ENCODE assay signal across 16 cellular contexts in the genomic region with DNA sequence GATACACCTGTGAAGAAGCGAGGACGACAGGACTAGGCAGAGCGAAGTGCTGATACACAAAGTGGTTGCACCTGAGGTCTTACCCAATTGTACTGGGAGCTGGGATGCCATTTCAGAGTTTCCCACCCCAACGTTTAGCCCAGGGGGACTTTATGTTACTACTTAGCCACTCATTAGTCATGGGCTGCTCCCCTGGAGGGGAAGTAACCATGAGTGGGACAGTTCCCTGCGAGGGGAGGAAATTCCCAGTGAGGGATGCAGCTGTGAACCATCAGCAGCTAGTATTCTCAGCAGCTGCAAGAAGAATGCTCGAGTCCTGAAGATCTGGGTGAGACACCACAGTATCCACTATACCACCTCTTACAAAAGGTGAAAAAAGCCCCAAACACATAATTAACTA.
DNase-seq lines count a peak whose midpoint lies in the region; ATAC-seq and TF ChIP-seq lines count a peak whose summit lies in the region.
"Had no signal": no experiment of that assay in that cellular context is flagged by ENCODE, and none has a peak within 500 bp of the region (broad histone marks: within the 10 kb centered on the region; RNA-seq: fewer than 3 reads in every experiment).

No MANE protein-coding gene starts in this region.

- H3K36me3 Mint-ChIP-seq in H9 (ENCODE audit: insufficient read depth in 1 of 3, low read depth in 3 of 3): peaks cover 0 to 8% (median 2%) of the 10 kb centered on the region in 3 experiments; a peak in 3 of 7 replicates
- H3K36me3 Mint-ChIP-seq in natural killer cell: no peaks in the 10 kb centered on the region
- H3K36me3 Mint-ChIP-seq: CD14-positive monocyte; CD8-positive, alpha-beta T cell had no signal

- no peaks in the 10 kb centered on the region for H3K23me2 ChIP-seq in H9 (ENCODE audit: insufficient read length, low read depth, low read length, poor library complexity, severe bottlenecking)

- H3K27ac ChIP-seq in H9 (ENCODE audit: insufficient read length, low read depth, low read length) (no peak overlapping the region), SJCRH30 (no peak overlapping the region), adrenal gland (no peak overlapping the region), ovary (no peak overlapping the region)
- H3K27ac ChIP-seq: A549 had no signal

- no peak overlapping the region for H3K4me3 ChIP-seq in SJCRH30
- H3K4me3 ChIP-seq in adrenal gland: no peak overlapping the region
- H3K4me3 ChIP-seq in ovary: no peak overlapping the region
- H3K4me3 ChIP-seq: A549 had no signal

- H4K91ac ChIP-seq in H9 (ENCODE audit: insufficient read length, low read depth, low read length): no peak overlapping the region

- H2BK15ac ChIP-seq in H9 (ENCODE audit: low read depth, low read length): no peak overlapping the region

- intact Hi-C loops in natural killer cell (cut with micrococcal nuclease) (no loop called here), adrenal gland (cut with DNase I) (no loop called here), ovary (cut with DNase I) (no loop called here)

- H4K5ac ChIP-seq in H9 (ENCODE audit: insufficient read length, low read depth, low read length): no peak overlapping the region

- H3T11ph ChIP-seq in H9 (ENCODE audit: low read length): no peak overlapping the region

- H2BK12ac ChIP-seq in H9 (ENCODE audit: insufficient read length, low read depth, low read length): no peak overlapping the region

- H3K4me1 Mint-ChIP-seq in H9 (peaks cover 0 to 4% of the 10 kb centered on the region in 2 experiments; a peak in 1 of 4 replicates), natural killer cell (no peaks in the 10 kb centered on the region)
- H3K4me1 Mint-ChIP-seq: CD14-positive monocyte had no signal

- H2AFZ ChIP-seq in H9 (ENCODE audit: low read length): peak overlapping the region; percentile 23

- no peaks in the 10 kb centered on the region for H3K79me1 ChIP-seq in H9 (ENCODE audit: insufficient read depth, low read depth, low read length, poor library complexity, severe bottlenecking)

- no peak overlapping the region for H2BK120ac ChIP-seq in H9 (ENCODE audit: low read depth, low read length, poor library complexity, severe bottlenecking)

- DNase-seq in H9: no peak
- DNase-seq in SJCRH30: peak; percentile 13 to 33
- DNase-seq in dermis blood vessel endothelial cell: peak; percentile 3
- no peak for DNase-seq in natural killer cell
- no peak for DNase-seq in adrenal gland
- no peak for DNase-seq in ovary
- DNase-seq: Caco-2; CD8-positive, alpha-beta T cell; DND-41; GF-D8; IMR-90; KG1 had no signal

- no peak overlapping the region for H3K9ac ChIP-seq in H9 (ENCODE audit: extremely low read depth, insufficient read length, low read length)

- no peaks in the 10 kb centered on the region for H4K20me1 ChIP-seq in H9 (ENCODE audit: control insufficient read depth, insufficient read depth, insufficient read length)

- TF ChIP-seq EP300 in ovary (IDR thresholded peaks at IDR 0.05): no peak

- ATAC-seq in GM18868 (IDR thresholded peaks at IDR 0.05; ENCODE audit: unreplicated experiment) (peak; percentile 50), natural killer cell (no peak)
- ATAC-seq: A549; CD8-positive, alpha-beta T cell; HCT116 had no signal

- no peak overlapping the region for H3K14ac ChIP-seq in H9 (ENCODE audit: insufficient read depth, low read length)

- H2AK5ac ChIP-seq in H9 (ENCODE audit: insufficient read length, low read length): no peak overlapping the region

- no CpG with 5 or more reads among the region's 6 CpGs for WGBS in H9 (ENCODE audit: extremely low coverage, insufficient read length, low lambda C conversion rate)
- WGBS in adrenal gland, 4 donors: 81 to 90% (median 85%) methylated on average over 6 of the region's 6 CpGs
- 83 to 86% (median 85%) methylated on average over 6 of the region's 6 CpGs for WGBS in ovary, 3 donors

- H3K4me1 ChIP-seq in H9 (ENCODE audit: insufficient read depth, low read length) (no peaks in the 10 kb centered on the region), SJCRH30 (no peaks in the 10 kb centered on the region; the same call in 1 of the 2 replicates), adrenal gland (replicated peaks in 1 of 2) (no peaks in the 10 kb centered on the region), ovary (ENCODE audit: insufficient read depth) (peaks cover 2% of the 10 kb centered on the region)
- H3K4me1 ChIP-seq: A549, Caco-2 had no signal

- TF ChIP-seq POLR2A in adrenal gland (IDR thresholded peaks at IDR 0.05) (no peak), ovary (IDR thresholded peaks at IDR 0.05) (no peak)

- no peaks in the 10 kb centered on the region for H3K27me3 ChIP-seq in H9 (ENCODE audit: insufficient read depth, low read length)
- H3K27me3 ChIP-seq in SJCRH30: no peaks in the 10 kb centered on the region
- H3K27me3 ChIP-seq in adrenal gland: no peaks in the 10 kb centered on the region
- no peaks in the 10 kb centered on the region for H3K27me3 ChIP-seq in ovary

- H3K4me2 ChIP-seq in H9 (ENCODE audit: insufficient read depth, insufficient read length, low read length): no peak overlapping the region
- H3K4me2 ChIP-seq: A549 had no signal

- no peaks in the 10 kb centered on the region for H3K36me3 ChIP-seq in SJCRH30
- H3K36me3 ChIP-seq in adrenal gland (replicated peaks in 1 of 2): no peaks in the 10 kb centered on the region
- H3K36me3 ChIP-seq in ovary: no peaks in the 10 kb centered on the region

- no peak overlapping the region for H3K18ac ChIP-seq in H9 (ENCODE audit: insufficient read length, low read depth, low read length)

- H2BK5ac ChIP-seq in H9 (ENCODE audit: insufficient read length, low read length): no peak overlapping the region

- H3K27ac Mint-ChIP-seq in H9 (no peak overlapping the region; a peak in 1 of 7 replicates), natural killer cell (no peak overlapping the region)
- H3K27ac Mint-ChIP-seq: CD14-positive monocyte; CD8-positive, alpha-beta T cell had no signal

- H2BK20ac ChIP-seq in H9 (ENCODE audit: low read depth, low read length, poor library complexity, severe bottlenecking): no peak overlapping the region

- no peak overlapping the region for H3K4ac ChIP-seq in H9 (ENCODE audit: low read depth, low read length)

- no peak overlapping the region for H3K56ac ChIP-seq in H9 (ENCODE audit: insufficient read length, low read depth, low read length)

- H3K4me3 Mint-ChIP-seq in H9: no peak overlapping the region
- no peak overlapping the region for H3K4me3 Mint-ChIP-seq in natural killer cell
- H3K4me3 Mint-ChIP-seq: CD14-positive monocyte; CD8-positive, alpha-beta T cell had no signal

- peaks cover 0 to 6% of the 10 kb centered on the region in 2 experiments; a peak in 1 of 5 replicates for H3K9me3 Mint-ChIP-seq in H9
- peaks cover 0 to 3% of the 10 kb centered on the region in 2 donors for H3K9me3 Mint-ChIP-seq in natural killer cell

- H3K9me3 ChIP-seq in H9 (ENCODE audit: control insufficient read depth, low read depth, low read length) (no peaks in the 10 kb centered on the region), SJCRH30 (replicated peaks) (no peaks in the 10 kb centered on the region), adrenal gland (replicated peaks in 1 of 3) (no peaks in the 10 kb centered on the region), ovary (no peaks in the 10 kb centered on the region)
- H3K9me3 ChIP-seq: A549, Caco-2 had no signal

- TF ChIP-seq CTCF in H9 (conservative IDR thresholded peaks at IDR 0.05) (no peak), natural killer cell (IDR thresholded peaks at IDR 0.05) (no peak), adrenal gland (IDR thresholded peaks at IDR 0.05) (no peak), ovary (IDR thresholded peaks at IDR 0.05) (no peak)

- no peak overlapping the region for H3K23ac ChIP-seq in H9 (ENCODE audit: insufficient read length, low read depth, low read length)

- H3K27me3 Mint-ChIP-seq in H9 (ENCODE audit: low read depth): no peaks in the 10 kb centered on the region
- H3K27me3 Mint-ChIP-seq in natural killer cell (ENCODE audit: low read depth in 2 of 2): no peaks in the 10 kb centered on the region

- no peak overlapping the region for H4K8ac ChIP-seq in H9 (replicated peaks; ENCODE audit: insufficient read length, low read depth, low read length)

- H3K79me2 ChIP-seq in H9 (ENCODE audit: insufficient read depth, low read length): no peaks in the 10 kb centered on the region

Comparison
In these comparisons a context has a peak if more than half of its experiments do, and no peak if none do; other contexts are left out.
1. DNase-seq: peak in SJCRH30 (2 of 2) and dermis blood vessel endothelial cell (single experiment); none in H9 (single experiment), natural killer cell (single experiment), adrenal gland (0 of 7) and ovary (0 of 5).